ENCODE assay signal across 13 cellular contexts in genomic region chr10:77890097-77890496, GRCh38. TPM values are rescaled to one million over a fixed set of nuclear protein-coding genes. Genes with fewer than 3 reads are reported as not detected.
A peak's percentile ranks its signal among the peaks of the same experiment; 100 is the strongest.
DNase-seq lines count a peak whose midpoint lies in the region; ATAC-seq, FAIRE-seq and TF ChIP-seq lines count a peak whose summit lies in the region.
"Had no signal": no experiment of that assay in that cellular context is flagged by ENCODE, and none has a peak within 500 bp of the region (broad histone marks: within the 10 kb centered on the region; RNA-seq: fewer than 3 reads in every experiment).

No MANE protein-coding gene starts in this region.

- H3K79me2 ChIP-seq in K562 (ENCODE audit: control insufficient read depth, insufficient read depth, low read length), result peaks cover 34% of the 10 kb centered on the region

- H3K9me1 ChIP-seq in K562 (ENCODE audit: control insufficient read depth, insufficient read depth, low read length), result peaks cover 12% of the 10 kb centered on the region

- POLR2A ChIA-PET in K562 (lab: Yijun Ruan, JAX), result interaction anchor here (0.9 to 3.2 kb wide), 12 partner anchors 9 to 155 kb away, joined by 3 to 16 read pairs (median 5); partner anchors contain the start of gene RPS24

- in situ Hi-C loops in K562 (cut with MboI), result no loop called here

- peaks cover 36% of the 10 kb centered on the region; the same call in 1 of the 2 replicates for H4K20me1 ChIP-seq in K562 (replicated peaks; ENCODE audit: control insufficient read depth, insufficient read depth, low read length)

- FAIRE-seq in K562 (lab: Jason Lieb, UNC), result peak; percentile 77

- 46% methylated on average over 7 of the region's 7 CpGs for WGBS in K562 (ENCODE audit: insufficient coverage, low coverage, missing lambda C conversion rate)

- H3K27ac Mint-ChIP-seq in HFFc6, result no peak overlapping the region

- H3K4me1 ChIP-seq in K562 (replicated peaks in 1 of 2; ENCODE audit: control insufficient read depth in 2 of 2, insufficient read depth in 2 of 2, low read length in 2 of 2) (peaks cover 20 to 22% of the 10 kb centered on the region in 2 experiments), uterus (peaks cover 5 to 16% of the 10 kb centered on the region in 2 donors)

- H3K9ac ChIP-seq in K562 (ENCODE audit: insufficient read depth in 1 of 2, low read depth in 2 of 2, low read length in 2 of 2), result no peak overlapping the region

- no peak overlapping the region for H2AFZ ChIP-seq in K562 (ENCODE audit: low read depth, low read length)

- H3K9me3 ChIP-seq in K562 (replicated peaks; ENCODE audit: control insufficient read depth, insufficient read depth, low read depth, low read length) (no peaks in the 10 kb centered on the region), uterus (no peaks in the 10 kb centered on the region)
- H3K9me3 ChIP-seq: heart left ventricle, thoracic aorta had no signal

- no peak overlapping the region for H3K4me2 ChIP-seq in K562 (ENCODE audit: insufficient read depth, low read length)

- TF ChIP-seq CTCF in 22Rv1 (IDR thresholded peaks at IDR 0.05) (peak; percentile 79), HFFc6 (IDR thresholded peaks at IDR 0.05) (peak; percentile 40; the same call in 1 of the 2 replicates), K562 (IDR thresholded peaks at IDR 0.05 in 2 of 3, conservative IDR thresholded peaks at IDR 0.05 in 1 of 3; ENCODE audit: insufficient read depth in 2 of 3, low read depth in 1 of 3, low read length in 3 of 3) (peak; percentile 69 to 74 (median 71)), uterus (IDR thresholded peaks at IDR 0.05) (no peak)

- no peaks in the 10 kb centered on the region for H3K36me3 ChIP-seq in K562 (ENCODE audit: control insufficient read depth, insufficient read depth, low read length)
- no peaks in the 10 kb centered on the region for H3K36me3 ChIP-seq in uterus
- H3K36me3 ChIP-seq: heart left ventricle, thoracic aorta had no signal

- no peaks in the 10 kb centered on the region for H3K36me3 Mint-ChIP-seq in HFFc6 (ENCODE audit: low read depth)
- H3K36me3 Mint-ChIP-seq: mesothelial cell of epicardium had no signal

- intact Hi-C loops in K562 (cut with micrococcal nuclease), result loop anchor here (5.0 kb wide), 1 partner anchor 82 kb away; no protein-coding TSS in a partner anchor
- intact Hi-C loops in uterus (cut with DNase I; ENCODE audit: low total_unique reads), result no loop called here

- H3K27me3 ChIP-seq in K562 (ENCODE audit: control insufficient read depth in 2 of 2, insufficient read depth in 2 of 2, low read length in 2 of 2), result no peaks in the 10 kb centered on the region
- H3K27me3 ChIP-seq in uterus, result no peaks in the 10 kb centered on the region
- H3K27me3 ChIP-seq: heart left ventricle had no signal

- no peaks in the 10 kb centered on the region for H3K9me3 Mint-ChIP-seq in HFFc6
- H3K9me3 Mint-ChIP-seq: mesothelial cell of epicardium had no signal

- H3K4me1 Mint-ChIP-seq in HFFc6 (ENCODE audit: low read depth), result peaks cover 55% of the 10 kb centered on the region

- peak; percentile 76 for ATAC-seq in K562

- H3K4me3 ChIP-seq in K562 (no peak overlapping the region), uterus (no peak overlapping the region)
- H3K4me3 ChIP-seq: heart left ventricle, thoracic aorta had no signal

- H3K27ac ChIP-seq in 22Rv1 (peak overlapping the region; percentile 90), K562 (ENCODE audit: extremely low read depth, low read depth, low read length) (no peak overlapping the region), uterus (peak overlapping the region in 1 of 2 donors; percentile 53)
- H3K27ac ChIP-seq: thoracic aorta had no signal

- no peak for DNase-seq in HFFc6
- DNase-seq in K562 (ENCODE audit: extremely low read depth in 1 of 4, low spot score in 3 of 4), result peak; percentile 47 to 60 (median 54)
- DNase-seq in islet precursor cell, result peak; percentile 79
- no peak for DNase-seq in OCI-M2 (lab: John Stamatoyannopoulos, UW; ENCODE audit: unreplicated experiment)
- DNase-seq in NCI-H187 (lab: John Stamatoyannopoulos, UW), result no peak
- DNase-seq in uterus, result no peak
- DNase-seq in NCI-H526 (lab: John Stamatoyannopoulos, UW), result no peak
- DNase-seq: NCI-H1930, retina had no signal

- H3K4me3 Mint-ChIP-seq in HFFc6, result no peak overlapping the region
- H3K4me3 Mint-ChIP-seq: mesothelial cell of epicardium had no signal

- CTCF ChIA-PET in K562 (lab: Yijun Ruan, JAX; ENCODE audit: low intra/inter-chr PET ratio), result interaction anchor here (0.5 to 0.8 kb wide), 2 partner anchors 83 to 139 kb away, joined by 3 to 7 read pairs; partner anchors contain the start of gene POLR3A

- TF ChIP-seq POLR2A in K562 (conservative IDR thresholded peaks at IDR 0.05), result no peak
- TF ChIP-seq POLR2A in uterus (IDR thresholded peaks at IDR 0.05), result no peak

- peak in 1 of 2 experiments; percentile 62; a peak in 3 of 4 replicates for TF ChIP-seq RAD21 in K562 (CRISPR knock-in tag; conservative IDR thresholded peaks at IDR 0.05 in 1 of 2, IDR thresholded peaks at IDR 0.05 in 1 of 2)

- TF ChIP-seq EP300 in K562 (IDR thresholded peaks at IDR 0.05; ENCODE audit: low read length), result no peak

- BruUV-seq in K562 (replicated peaks; lab: Mats Ljungman, UMichigan), result no TSS peak

- peaks cover 3% of the 10 kb centered on the region for H3K27me3 Mint-ChIP-seq in HFFc6 (ENCODE audit: insufficient read depth)

TF ChIP-seq in K562, 482 proteins besides CTCF, POLR2A, EP300 and RAD21:
- TF ChIP-seq CREM (IDR thresholded peaks at IDR 0.05; ENCODE audit: low read depth) (peak; percentile 38; the same call in 1 of the 2 replicates), ZBTB26 (CRISPR knock-in tag; IDR thresholded peaks at IDR 0.05) (0 out of 2 replicates have a peak, but pooled peaks have one; percentile 26), HNRNPUL1 (IDR thresholded peaks at IDR 0.05; ENCODE audit: low read length) (no peak), ETS2 (tag; IDR thresholded peaks at IDR 0.05; ENCODE audit: borderline replicate concordance, poor library complexity, severe bottlenecking) (no peak), CTBP1 (IDR thresholded peaks at IDR 0.05; ENCODE audit: borderline replicate concordance) (peak; percentile 89), ZFP1 (CRISPR knock-in tag; IDR thresholded peaks at IDR 0.05) (no peak), DMBX1 (CRISPR knock-in tag; IDR thresholded peaks at IDR 0.05; ENCODE audit: borderline replicate concordance) (no peak), ZEB2 (IDR thresholded peaks at IDR 0.05) (peak; percentile 86), ZNF699 (CRISPR knock-in tag; IDR thresholded peaks at IDR 0.05; ENCODE audit: insufficient replicate concordance) (no peak), TEAD2 (tag; IDR thresholded peaks at IDR 0.05) (0 out of 2 replicates have a peak, but pooled peaks have one; percentile 42), RCOR1 (IDR thresholded peaks at IDR 0.05; ENCODE audit: borderline replicate concordance in 1 of 2, low read depth in 2 of 2, low read length in 2 of 2) (peak in 1 of 2 experiments; percentile 58; a peak in 2 of 4 replicates), MAZ (CRISPR knock-in tag; conservative IDR thresholded peaks at IDR 0.05 in 1 of 2, IDR thresholded peaks at IDR 0.05 in 1 of 2) (0 out of 4 replicates have a peak, but pooled peaks of 1 of the 2 experiments have one; percentile 20), MYC (IDR thresholded peaks at IDR 0.05; ENCODE audit: low read depth, low read length) (no peak), MYC (CRISPR knock-in tag; IDR thresholded peaks at IDR 0.05; ENCODE audit: borderline replicate concordance, low read depth) (no peak), KHSRP (IDR thresholded peaks at IDR 0.05) (no peak), SPI1 (IDR thresholded peaks at IDR 0.05; ENCODE audit: borderline replicate concordance, low read depth, low read length) (peak; percentile 48; the same call in 1 of the 2 replicates), SAFB (IDR thresholded peaks at IDR 0.05; ENCODE audit: borderline replicate concordance, low read depth, low read length) (no peak), ZNF561 (CRISPR knock-in tag; conservative IDR thresholded peaks at IDR 0.05) (no peak)

RNA-seq across cellular contexts. Expression of gene DLG5, which starts 36.5 kb away (rescaled TPM):
- 10 to 100 TPM; 48.2 to 52.9 (median 49.7) TPM for total RNA-seq in HFFc6 (2021; fragmentation: NEBNext Ultra II Directional; extraction: Animal tissue kit (Norgen Biotek cat#: 25700))
- 91.9 and 204 TPM in 2 replicates for total RNA-seq in K562 (2011; cell fraction: chromatin; rRNA removed; ENCODE audit: low replicate concordance)
- total RNA-seq in K562 (2011; cell fraction: nucleolus; rRNA removed), result 90.6 and 92.5 TPM in 2 replicates
- total RNA-seq in K562 (2011; cell fraction: nucleoplasm; rRNA removed), result 67.2 and 68.6 TPM in 2 replicates
- total RNA-seq in K562 (2014; rRNA removed), result 10.1 and 13.6 TPM in 2 replicates
- 9.2 and 9.6 TPM in 2 replicates for total RNA-seq in K562 (2014; rRNA removed; fragmentation: Illumina TruSeq; extraction: Trizol)
- 11.0 and 11.2 TPM in 2 replicates for total RNA-seq in K562 (2015; rRNA removed; fragmentation: Illumina TruSeq; extraction: Trizol)
- 24.0 and 26.8 TPM in 2 replicates for total RNA-seq in K562 (2021)
- polyA plus RNA-seq in K562 (2011; rRNA removed), result 8.8 and 11.9 TPM in 2 replicates
- 8.1 and 10.6 TPM in 2 replicates for polyA plus RNA-seq in K562 (2011; cell fraction: cytosol; rRNA removed)
- polyA plus RNA-seq in K562 (2011; cell fraction: nucleus; rRNA removed), result 72.9 and 124 TPM in 2 replicates
- 16.0 and 23.5 TPM in 2 replicates for polyA plus RNA-seq in K562 (2012)
- 17.9 and 18.8 TPM in 2 replicates for polyA plus RNA-seq in K562 (2014; fragmentation: Illumina TruSeq; extraction: Trizol)
- 1 to 10 TPM; 1.4 to 1.5 TPM for polyA plus RNA-seq in K562 (2014; fragmentation: Nextera tagmentation; extraction: Ambion mirVana)
- 17.2 and 17.3 TPM in 2 replicates for polyA plus RNA-seq in K562 (2014; rRNA removed)
- 11.9 and 15.3 TPM in 2 replicates for polyA minus RNA-seq in K562 (2011; rRNA and poly(A)+ RNA removed)
- polyA minus RNA-seq in K562 (2011; cell fraction: cytosol; rRNA and poly(A)+ RNA removed), result 7.3 and 10.1 TPM in 2 replicates
- 27.9 and 33.8 TPM in 2 replicates for polyA minus RNA-seq in K562 (2011; cell fraction: nucleus; rRNA and poly(A)+ RNA removed)
- 10 to 100 TPM; 27.1 to 72.6 (median 46.5) TPM for total RNA-seq in uterus

Comparison
In these comparisons a context has a peak if more than half of its experiments do, and no peak if none do; other contexts are left out.
1. CTCF ChIP-seq: peak in 22Rv1 (single experiment), HFFc6 (single experiment) and K562 (3 of 3); none in uterus (0 of 4).
2. DNase-seq: peak in K562 (4 of 4) and islet precursor cell (single experiment); none in HFFc6 (single experiment), OCI-M2 (single experiment), NCI-H187 (0 of 2), uterus (0 of 2) and NCI-H526 (0 of 2).